1 cellular context compared by ENCODE assay signal in genomic region chr4:42710329-42710728, GRCh38.
TF ChIP-seq lines count a peak whose summit lies in the region.

No MANE protein-coding gene starts in this region.

TF ChIP-seq in K562, 482 proteins besides CTCF, POLR2A, EP300 and RAD21 (continued from another document):
- TF ChIP-seq MGA (IDR thresholded peaks at IDR 0.05) = no peak
- TF ChIP-seq MAFG (tag; conservative IDR thresholded peaks at IDR 0.05) = peak; percentile 62; the same call in 1 of the 2 replicates
- peak; percentile 74 for TF ChIP-seq MAFF (IDR thresholded peaks at IDR 0.05; ENCODE audit: low read length)
- no peak for TF ChIP-seq ARID4B (CRISPR knock-in tag; IDR thresholded peaks at IDR 0.05)
- no peak for TF ChIP-seq HNRNPH1 (optimal IDR thresholded peaks at IDR 0.05; ENCODE audit: low read depth, low read length)
- TF ChIP-seq GMEB1 (CRISPR knock-in tag; IDR thresholded peaks at IDR 0.05) = no peak
- TF ChIP-seq SMC3 (conservative IDR thresholded peaks at IDR 0.05; ENCODE audit: insufficient read depth, low read depth, low read length) = no peak
- TF ChIP-seq C11orf30 (IDR thresholded peaks at IDR 0.05; ENCODE audit: low read depth) = peak; percentile 68
- TF ChIP-seq ZNF277 (CRISPR knock-in tag; IDR thresholded peaks at IDR 0.05; ENCODE audit: borderline replicate concordance) = no peak
- no peak for TF ChIP-seq CEBPZ (IDR thresholded peaks at IDR 0.05; ENCODE audit: borderline replicate concordance, low read depth, low read length)
- no peak for TF ChIP-seq NEUROD1 (IDR thresholded peaks at IDR 0.05; ENCODE audit: borderline replicate concordance, low read depth, low read length, partially characterized antibody)
- TF ChIP-seq GATAD2B (IDR thresholded peaks at IDR 0.05; ENCODE audit: borderline replicate concordance) = no peak
- peak; percentile 77 for TF ChIP-seq MAFK (IDR thresholded peaks at IDR 0.05; ENCODE audit: low read length)
- no peak for TF ChIP-seq ARID3B (CRISPR knock-in tag; IDR thresholded peaks at IDR 0.05; ENCODE audit: borderline replicate concordance)
TF ChIP-seq in K562: peak in this region for 5.
